1 cellular context compared by ENCODE assay signal in the genomic region with DNA sequence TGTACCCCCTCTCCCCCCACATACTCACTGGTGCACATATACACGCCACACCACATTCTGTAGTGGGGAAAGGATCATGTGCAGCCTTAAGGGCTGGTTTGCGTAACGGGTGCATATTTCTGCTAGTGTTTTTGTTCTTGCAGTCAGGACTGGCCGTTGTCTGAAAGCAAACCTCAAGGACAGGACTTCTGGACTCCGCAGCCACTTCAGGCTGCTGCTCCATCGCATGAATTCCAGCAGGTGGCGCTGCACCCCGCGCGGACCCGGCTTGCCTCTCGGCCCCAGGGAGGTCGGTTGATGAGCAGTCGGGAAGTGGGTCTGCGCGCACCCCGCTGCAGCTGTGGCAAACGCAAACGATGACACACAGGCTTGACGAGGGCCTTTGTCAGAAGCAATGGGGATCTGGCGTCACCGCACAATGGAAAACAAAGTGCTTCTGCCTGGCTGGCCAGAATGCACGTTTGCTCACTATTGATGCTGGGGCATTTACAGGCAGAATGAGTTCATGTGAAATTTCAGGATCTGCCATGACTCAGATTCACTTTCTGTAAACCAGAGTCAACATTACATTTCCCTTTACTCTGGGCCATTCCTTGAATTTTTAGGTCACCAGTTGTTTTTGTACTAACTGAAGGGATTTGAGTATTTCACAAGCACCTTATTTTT.
TF ChIP-seq lines count a peak whose summit lies in the region.

No MANE protein-coding gene starts in this region.

TF ChIP-seq in HepG2, 621 proteins besides CTCF, POLR2A, EP300 and RAD21 (continued from another document and continues in another):
- TF ChIP-seq, protein P1, sequence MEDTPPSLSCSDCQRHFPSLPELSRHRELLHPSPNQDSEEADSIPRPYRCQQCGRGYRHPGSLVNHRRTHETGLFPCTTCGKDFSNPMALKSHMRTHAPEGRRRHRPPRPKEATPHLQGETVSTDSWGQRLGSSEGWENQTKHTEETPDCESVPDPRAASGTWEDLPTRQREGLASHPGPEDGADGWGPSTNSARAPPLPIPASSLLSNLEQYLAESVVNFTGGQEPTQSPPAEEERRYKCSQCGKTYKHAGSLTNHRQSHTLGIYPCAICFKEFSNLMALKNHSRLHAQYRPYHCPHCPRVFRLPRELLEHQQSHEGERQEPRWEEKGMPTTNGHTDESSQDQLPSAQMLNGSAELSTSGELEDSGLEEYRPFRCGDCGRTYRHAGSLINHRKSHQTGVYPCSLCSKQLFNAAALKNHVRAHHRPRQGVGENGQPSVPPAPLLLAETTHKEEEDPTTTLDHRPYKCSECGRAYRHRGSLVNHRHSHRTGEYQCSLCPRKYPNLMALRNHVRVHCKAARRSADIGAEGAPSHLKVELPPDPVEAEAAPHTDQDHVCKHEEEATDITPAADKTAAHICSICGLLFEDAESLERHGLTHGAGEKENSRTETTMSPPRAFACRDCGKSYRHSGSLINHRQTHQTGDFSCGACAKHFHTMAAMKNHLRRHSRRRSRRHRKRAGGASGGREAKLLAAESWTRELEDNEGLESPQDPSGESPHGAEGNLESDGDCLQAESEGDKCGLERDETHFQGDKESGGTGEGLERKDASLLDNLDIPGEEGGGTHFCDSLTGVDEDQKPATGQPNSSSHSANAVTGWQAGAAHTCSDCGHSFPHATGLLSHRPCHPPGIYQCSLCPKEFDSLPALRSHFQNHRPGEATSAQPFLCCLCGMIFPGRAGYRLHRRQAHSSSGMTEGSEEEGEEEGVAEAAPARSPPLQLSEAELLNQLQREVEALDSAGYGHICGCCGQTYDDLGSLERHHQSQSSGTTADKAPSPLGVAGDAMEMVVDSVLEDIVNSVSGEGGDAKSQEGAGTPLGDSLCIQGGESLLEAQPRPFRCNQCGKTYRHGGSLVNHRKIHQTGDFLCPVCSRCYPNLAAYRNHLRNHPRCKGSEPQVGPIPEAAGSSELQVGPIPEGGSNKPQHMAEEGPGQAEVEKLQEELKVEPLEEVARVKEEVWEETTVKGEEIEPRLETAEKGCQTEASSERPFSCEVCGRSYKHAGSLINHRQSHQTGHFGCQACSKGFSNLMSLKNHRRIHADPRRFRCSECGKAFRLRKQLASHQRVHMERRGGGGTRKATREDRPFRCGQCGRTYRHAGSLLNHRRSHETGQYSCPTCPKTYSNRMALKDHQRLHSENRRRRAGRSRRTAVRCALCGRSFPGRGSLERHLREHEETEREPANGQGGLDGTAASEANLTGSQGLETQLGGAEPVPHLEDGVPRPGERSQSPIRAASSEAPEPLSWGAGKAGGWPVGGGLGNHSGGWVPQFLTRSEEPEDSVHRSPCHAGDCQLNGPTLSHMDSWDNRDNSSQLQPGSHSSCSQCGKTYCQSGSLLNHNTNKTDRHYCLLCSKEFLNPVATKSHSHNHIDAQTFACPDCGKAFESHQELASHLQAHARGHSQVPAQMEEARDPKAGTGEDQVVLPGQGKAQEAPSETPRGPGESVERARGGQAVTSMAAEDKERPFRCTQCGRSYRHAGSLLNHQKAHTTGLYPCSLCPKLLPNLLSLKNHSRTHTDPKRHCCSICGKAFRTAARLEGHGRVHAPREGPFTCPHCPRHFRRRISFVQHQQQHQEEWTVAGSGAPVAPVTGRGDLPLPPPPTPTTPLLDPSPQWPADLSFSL (CRISPR knock-in tag; IDR thresholded peaks at IDR 0.05): no peak; the same call in 1 of the 2 replicates
- TF ChIP-seq CEBPB (IDR thresholded peaks at IDR 0.05; ENCODE audit: borderline replicate concordance, low read depth, low read length) (peak; percentile 64; the same call in 1 of the 2 replicates), ONECUT2 (CRISPR knock-in tag; IDR thresholded peaks at IDR 0.05) (no peak), ASH2L (IDR thresholded peaks at IDR 0.05; ENCODE audit: insufficient read length, low read depth, low read length) (peak; percentile 82), MED8 (CRISPR knock-in tag; IDR thresholded peaks at IDR 0.05; ENCODE audit: insufficient replicate concordance) (peak; percentile 37), KLF11 (CRISPR knock-in tag; IDR thresholded peaks at IDR 0.05) (no peak), AGO1 (IDR thresholded peaks at IDR 0.05; ENCODE audit: low read depth, low read length, poor library complexity, severe bottlenecking) (no peak), PHF21A (CRISPR knock-in tag; IDR thresholded peaks at IDR 0.05) (peak; percentile 88), ISL2 (CRISPR knock-in tag; IDR thresholded peaks at IDR 0.05) (peak; percentile 56), ZNF792 (CRISPR knock-in tag; IDR thresholded peaks at IDR 0.05) (peak; percentile 86), XBP1 (CRISPR knock-in tag; IDR thresholded peaks at IDR 0.05) (no peak), ZNF672 (CRISPR knock-in tag; IDR thresholded peaks at IDR 0.05) (no peak), HOXA7 (CRISPR knock-in tag; IDR thresholded peaks at IDR 0.05) (no peak), NFKBIZ (CRISPR knock-in tag; IDR thresholded peaks at IDR 0.05) (0 out of 2 replicates have a peak, but pooled peaks have one; percentile 67), HES4 (CRISPR knock-in tag; IDR thresholded peaks at IDR 0.05; ENCODE audit: borderline replicate concordance) (no peak), HNF4A (CRISPR knock-in tag; IDR thresholded peaks at IDR 0.05) (peak; percentile 83), PAX8 (CRISPR knock-in tag; IDR thresholded peaks at IDR 0.05; ENCODE audit: borderline replicate concordance) (no peak), FOXJ3 (CRISPR knock-in tag; IDR thresholded peaks at IDR 0.05; ENCODE audit: borderline replicate concordance) (no peak), MYNN (CRISPR knock-in tag; IDR thresholded peaks at IDR 0.05; ENCODE audit: low read depth) (no peak), U2AF1 (optimal IDR thresholded peaks at IDR 0.05; ENCODE audit: low read depth, low read length) (no peak), CREM (IDR thresholded peaks at IDR 0.05) (peak; percentile 82), CREM (CRISPR knock-in tag; IDR thresholded peaks at IDR 0.05) (no peak), ELF3 (CRISPR knock-in tag; IDR thresholded peaks at IDR 0.05) (peak; percentile 88), SETDB1 (CRISPR knock-in tag; IDR thresholded peaks at IDR 0.05; ENCODE audit: borderline replicate concordance) (no peak), ZNF878 (CRISPR knock-in tag; IDR thresholded peaks at IDR 0.05) (0 out of 2 replicates have a peak, but pooled peaks have one; percentile 59), AKAP8 (CRISPR knock-in tag; IDR thresholded peaks at IDR 0.05) (no peak), ZNF101 (CRISPR knock-in tag; IDR thresholded peaks at IDR 0.05; ENCODE audit: borderline replicate concordance, low read depth) (no peak), ZNF34 (CRISPR knock-in tag; IDR thresholded peaks at IDR 0.05; ENCODE audit: borderline replicate concordance) (peak; percentile 79), HOXA9 (CRISPR knock-in tag; IDR thresholded peaks at IDR 0.05; ENCODE audit: borderline replicate concordance) (no peak), ZNF883 (CRISPR knock-in tag; IDR thresholded peaks at IDR 0.05; ENCODE audit: not compliant biosample characterization) (no peak), STAG1 (CRISPR knock-in tag; IDR thresholded peaks at IDR 0.05) (peak; percentile 100), SMAD3 (CRISPR knock-in tag; IDR thresholded peaks at IDR 0.05) (peak; percentile 91), ZNF598 (CRISPR knock-in tag; IDR thresholded peaks at IDR 0.05; ENCODE audit: borderline replicate concordance) (peak; percentile 74; the same call in 1 of the 2 replicates)
- TF ChIP-seq, protein P2, sequence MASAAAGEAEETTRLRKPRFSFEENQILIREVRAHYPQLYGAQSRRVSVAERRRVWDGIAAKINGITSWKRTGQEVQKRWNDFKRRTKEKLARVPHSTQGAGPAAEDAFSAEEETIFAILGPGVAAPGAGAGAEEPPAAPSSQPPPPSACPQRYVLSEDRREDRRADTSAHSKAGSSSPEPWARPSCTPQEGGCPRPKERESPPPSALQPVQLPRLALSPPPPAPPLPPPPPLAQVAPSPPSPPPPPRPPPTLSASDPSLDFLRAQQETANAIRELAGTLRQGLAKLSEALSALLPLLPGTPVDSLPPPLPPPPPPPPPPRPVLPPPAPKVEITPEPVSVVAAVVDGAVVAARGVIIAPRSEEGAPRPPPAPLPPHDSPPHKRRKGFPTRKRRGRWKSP (CRISPR knock-in tag; IDR thresholded peaks at IDR 0.05): peak; percentile 94
- TF ChIP-seq, protein P3, sequence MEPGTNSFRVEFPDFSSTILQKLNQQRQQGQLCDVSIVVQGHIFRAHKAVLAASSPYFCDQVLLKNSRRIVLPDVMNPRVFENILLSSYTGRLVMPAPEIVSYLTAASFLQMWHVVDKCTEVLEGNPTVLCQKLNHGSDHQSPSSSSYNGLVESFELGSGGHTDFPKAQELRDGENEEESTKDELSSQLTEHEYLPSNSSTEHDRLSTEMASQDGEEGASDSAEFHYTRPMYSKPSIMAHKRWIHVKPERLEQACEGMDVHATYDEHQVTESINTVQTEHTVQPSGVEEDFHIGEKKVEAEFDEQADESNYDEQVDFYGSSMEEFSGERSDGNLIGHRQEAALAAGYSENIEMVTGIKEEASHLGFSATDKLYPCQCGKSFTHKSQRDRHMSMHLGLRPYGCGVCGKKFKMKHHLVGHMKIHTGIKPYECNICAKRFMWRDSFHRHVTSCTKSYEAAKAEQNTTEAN (CRISPR knock-in tag; conservative IDR thresholded peaks at IDR 0.05): peak; percentile 85
- TF ChIP-seq, protein P4, sequence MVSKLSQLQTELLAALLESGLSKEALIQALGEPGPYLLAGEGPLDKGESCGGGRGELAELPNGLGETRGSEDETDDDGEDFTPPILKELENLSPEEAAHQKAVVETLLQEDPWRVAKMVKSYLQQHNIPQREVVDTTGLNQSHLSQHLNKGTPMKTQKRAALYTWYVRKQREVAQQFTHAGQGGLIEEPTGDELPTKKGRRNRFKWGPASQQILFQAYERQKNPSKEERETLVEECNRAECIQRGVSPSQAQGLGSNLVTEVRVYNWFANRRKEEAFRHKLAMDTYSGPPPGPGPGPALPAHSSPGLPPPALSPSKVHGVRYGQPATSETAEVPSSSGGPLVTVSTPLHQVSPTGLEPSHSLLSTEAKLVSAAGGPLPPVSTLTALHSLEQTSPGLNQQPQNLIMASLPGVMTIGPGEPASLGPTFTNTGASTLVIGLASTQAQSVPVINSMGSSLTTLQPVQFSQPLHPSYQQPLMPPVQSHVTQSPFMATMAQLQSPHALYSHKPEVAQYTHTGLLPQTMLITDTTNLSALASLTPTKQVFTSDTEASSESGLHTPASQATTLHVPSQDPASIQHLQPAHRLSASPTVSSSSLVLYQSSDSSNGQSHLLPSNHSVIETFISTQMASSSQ (IDR thresholded peaks at IDR 0.05; ENCODE audit: low read depth): 0 out of 2 replicates have a peak, but pooled peaks have one; percentile 32
- TF ChIP-seq, protein P4 (CRISPR knock-in tag; IDR thresholded peaks at IDR 0.05; ENCODE audit: borderline replicate concordance): peak; percentile 84; the same call in 1 of the 2 replicates
- TF ChIP-seq, protein P5, sequence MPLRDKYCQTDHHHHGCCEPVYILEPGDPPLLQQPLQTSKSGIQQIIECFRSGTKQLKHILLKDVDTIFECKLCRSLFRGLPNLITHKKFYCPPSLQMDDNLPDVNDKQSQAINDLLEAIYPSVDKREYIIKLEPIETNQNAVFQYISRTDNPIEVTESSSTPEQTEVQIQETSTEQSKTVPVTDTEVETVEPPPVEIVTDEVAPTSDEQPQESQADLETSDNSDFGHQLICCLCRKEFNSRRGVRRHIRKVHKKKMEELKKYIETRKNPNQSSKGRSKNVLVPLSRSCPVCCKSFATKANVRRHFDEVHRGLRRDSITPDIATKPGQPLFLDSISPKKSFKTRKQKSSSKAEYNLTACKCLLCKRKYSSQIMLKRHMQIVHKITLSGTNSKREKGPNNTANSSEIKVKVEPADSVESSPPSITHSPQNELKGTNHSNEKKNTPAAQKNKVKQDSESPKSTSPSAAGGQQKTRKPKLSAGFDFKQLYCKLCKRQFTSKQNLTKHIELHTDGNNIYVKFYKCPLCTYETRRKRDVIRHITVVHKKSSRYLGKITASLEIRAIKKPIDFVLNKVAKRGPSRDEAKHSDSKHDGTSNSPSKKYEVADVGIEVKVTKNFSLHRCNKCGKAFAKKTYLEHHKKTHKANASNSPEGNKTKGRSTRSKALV (CRISPR knock-in tag; IDR thresholded peaks at IDR 0.05): peak; percentile 75; the same call in 1 of the 2 replicates
- TF ChIP-seq, protein P6, sequence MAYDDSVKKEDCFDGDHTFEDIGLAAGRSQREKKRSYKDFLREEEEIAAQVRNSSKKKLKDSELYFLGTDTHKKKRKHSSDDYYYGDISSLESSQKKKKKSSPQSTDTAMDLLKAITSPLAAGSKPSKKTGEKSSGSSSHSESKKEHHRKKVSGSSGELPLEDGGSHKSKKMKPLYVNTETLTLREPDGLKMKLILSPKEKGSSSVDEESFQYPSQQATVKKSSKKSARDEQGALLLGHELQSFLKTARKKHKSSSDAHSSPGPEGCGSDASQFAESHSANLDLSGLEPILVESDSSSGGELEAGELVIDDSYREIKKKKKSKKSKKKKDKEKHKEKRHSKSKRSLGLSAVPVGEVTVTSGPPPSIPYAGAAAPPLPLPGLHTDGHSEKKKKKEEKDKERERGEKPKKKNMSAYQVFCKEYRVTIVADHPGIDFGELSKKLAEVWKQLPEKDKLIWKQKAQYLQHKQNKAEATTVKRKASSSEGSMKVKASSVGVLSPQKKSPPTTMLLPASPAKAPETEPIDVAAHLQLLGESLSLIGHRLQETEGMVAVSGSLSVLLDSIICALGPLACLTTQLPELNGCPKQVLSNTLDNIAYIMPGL (CRISPR knock-in tag; IDR thresholded peaks at IDR 0.05; ENCODE audit: borderline replicate concordance in 1 of 2, low read depth in 1 of 2): peak; percentile 89 to 97
- TF ChIP-seq, protein P7, sequence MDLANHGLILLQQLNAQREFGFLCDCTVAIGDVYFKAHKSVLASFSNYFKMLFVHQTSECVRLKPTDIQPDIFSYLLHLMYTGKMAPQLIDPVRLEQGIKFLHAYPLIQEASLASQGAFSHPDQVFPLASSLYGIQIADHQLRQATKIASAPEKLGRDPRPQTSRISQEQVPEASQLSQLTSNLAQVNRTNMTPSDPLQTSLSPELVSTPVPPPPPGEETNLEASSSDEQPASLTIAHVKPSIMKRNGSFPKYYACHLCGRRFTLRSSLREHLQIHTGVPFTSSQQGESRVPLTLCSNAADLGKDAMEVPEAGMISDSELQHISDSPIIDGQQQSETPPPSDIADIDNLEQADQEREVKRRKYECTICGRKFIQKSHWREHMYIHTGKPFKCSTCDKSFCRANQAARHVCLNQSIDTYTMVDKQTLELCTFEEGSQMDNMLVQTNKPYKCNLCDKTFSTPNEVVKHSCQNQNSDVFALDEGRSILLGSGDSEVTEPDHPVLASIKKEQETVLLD (CRISPR knock-in tag; IDR thresholded peaks at IDR 0.05; ENCODE audit: low read depth): no peak
